Comparison of ENCODE assay signal across 1 cellular context in genomic region chr19:1947651-1948209, GRCh38.
TF ChIP-seq lines count a peak whose summit lies in the region.

No MANE protein-coding gene starts in this region.

TF ChIP-seq in SK-N-SH treated with all-trans-retinoic acid at 6 μM for 48 hours, 23 proteins besides CTCF, POLR2A, EP300 and RAD21 (continued from another document):
- TF ChIP-seq TSHZ2 (CRISPR knock-in tag; IDR thresholded peaks at IDR 0.05), result no peak
- no peak for TF ChIP-seq ZNF8 (CRISPR knock-in tag; IDR thresholded peaks at IDR 0.05)
- TF ChIP-seq ZNF565 (CRISPR knock-in tag; conservative IDR thresholded peaks at IDR 0.05; ENCODE audit: low read depth), result no peak
